In the genomic region with DNA sequence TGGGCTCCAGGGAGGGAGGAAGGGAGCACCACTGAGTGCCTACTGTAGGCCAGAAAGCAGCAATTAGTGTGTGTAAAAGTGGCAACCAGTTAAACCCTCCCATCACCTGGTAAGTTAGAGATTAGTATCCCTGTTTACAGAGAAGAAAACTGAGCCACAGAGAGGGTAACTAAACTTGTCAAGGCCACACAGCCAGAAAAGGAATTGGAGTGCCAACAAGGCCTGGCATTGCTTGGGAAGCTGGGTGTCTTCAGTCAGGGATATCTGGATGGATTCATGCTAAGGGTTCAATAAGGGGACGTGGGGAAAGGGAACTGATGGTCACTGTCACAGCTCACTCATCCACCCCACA, we compare ENCODE assay signal across 8 cellular contexts. TPM values are rescaled to one million over a fixed set of nuclear protein-coding genes. Genes with fewer than 3 reads are reported as not detected.
A peak's percentile ranks its signal among the peaks of the same experiment; 100 is the strongest.
DNase-seq lines count a peak whose midpoint lies in the region; ATAC-seq lines count a peak whose summit lies in the region.

No MANE protein-coding gene starts in this region.

- H3K4me1 Mint-ChIP-seq in activated T-cell treated with anti-CD3 and anti-CD28 coated beads, Interleukin-2, amount 50 U/mL, for 4 hours (ENCODE audit: low read depth) = peaks cover 14% of the 10 kb centered on the region

- H3K4me3 ChIP-seq in iPS-20b (ENCODE audit: low read length) = peak overlapping the region; percentile 85

- peak overlapping the region; percentile 86 for H3K4me3 Mint-ChIP-seq in activated T-cell treated with anti-CD3 and anti-CD28 coated beads, Interleukin-2, amount 50 U/mL, for 4 hours

- H3K27ac ChIP-seq in iPS-20b (ENCODE audit: low read length) (no peak overlapping the region), temporal lobe (ENCODE audit: low read depth, low read length) (peak overlapping the region; percentile 85)

- DNase-seq in activated T-cell treated with anti-CD3 and anti-CD28 coated beads, Interleukin-2, amount 50 U/mL, for 4 hours = no peak
- DNase-seq in activated T-cell treated with anti-CD3 and anti-CD28 coated beads, Interleukin-2, amount 50 U/mL, for 1 hour = no peak
- no peak for DNase-seq in activated naive CD4-positive, alpha-beta T cell treated with anti-CD3 and anti-CD28 coated beads, Interleukin-2, amount 50 U/mL, for 72 hours (ENCODE audit: low spot score in 2 of 2)
- DNase-seq in hippocampal formation (lab: John Stamatoyannopoulos, UW) (no peak), RKO (ENCODE audit: low spot score) (no peak)

- H3K9me3 Mint-ChIP-seq in activated T-cell treated with anti-CD3 and anti-CD28 coated beads, Interleukin-2, amount 50 U/mL, for 4 hours = no peaks in the 10 kb centered on the region
- no peaks in the 10 kb centered on the region for H3K9me3 Mint-ChIP-seq in activated naive CD4-positive, alpha-beta T cell treated with anti-CD3 and anti-CD28 coated beads, Interleukin-2, amount 50 U/mL, for 72 hours

- H3K9me3 ChIP-seq in iPS-20b (ENCODE audit: insufficient read depth, low read depth, low read length) = no peaks in the 10 kb centered on the region

- no peaks in the 10 kb centered on the region for H3K36me3 ChIP-seq in iPS-20b (ENCODE audit: insufficient read depth, low read depth, low read length)

- H3K36me3 Mint-ChIP-seq in activated T-cell treated with anti-CD3 and anti-CD28 coated beads, Interleukin-2, amount 50 U/mL, for 4 hours (ENCODE audit: insufficient read depth) = no peaks in the 10 kb centered on the region
- H3K36me3 Mint-ChIP-seq in activated naive CD4-positive, alpha-beta T cell treated with anti-CD3 and anti-CD28 coated beads, Interleukin-2, amount 50 U/mL, for 72 hours = no peaks in the 10 kb centered on the region

- H3K4me1 ChIP-seq in iPS-20b (ENCODE audit: insufficient read depth, low read length) = peaks cover 11% of the 10 kb centered on the region

- ATAC-seq in activated T-cell treated with anti-CD3 and anti-CD28 coated beads, Interleukin-2, amount 50 U/mL, for 4 hours = no peak
- no peak for ATAC-seq in activated naive CD4-positive, alpha-beta T cell treated with anti-CD3 and anti-CD28 coated beads, Interleukin-2, amount 50 U/mL, for 72 hours
- no peak for ATAC-seq in GM21723 (IDR thresholded peaks at IDR 0.05; ENCODE audit: unreplicated experiment)

- H3K27me3 ChIP-seq in iPS-20b (ENCODE audit: insufficient read depth, low read length) = no peaks in the 10 kb centered on the region

- H3K9ac ChIP-seq in iPS-20b (ENCODE audit: low read depth, low read length) = no peak overlapping the region; the same call in 1 of the 2 replicates

- H3K27ac Mint-ChIP-seq in activated naive CD4-positive, alpha-beta T cell treated with anti-CD3 and anti-CD28 coated beads, Interleukin-2, amount 50 U/mL, for 72 hours = peak overlapping the region; percentile 78 to 89

- no peaks in the 10 kb centered on the region for H3K27me3 Mint-ChIP-seq in activated T-cell treated with anti-CD3 and anti-CD28 coated beads, Interleukin-2, amount 50 U/mL, for 4 hours (ENCODE audit: low read depth)

RNA-seq across cellular contexts. Expression of a gene that starts 23.6 kb away (rescaled TPM):
- total RNA-seq in activated T-cell treated with anti-CD3 and anti-CD28 coated beads, Interleukin-2, amount 50 U/mL, for 4 hours = under 1 TPM; 0.18 to 0.68 (median 0.65) TPM
- 1 to 10 TPM in 1 of 2 donors, under 1 TPM in 1; 0.49 to 1.1 TPM for total RNA-seq in activated naive CD4-positive, alpha-beta T cell treated with anti-CD3 and anti-CD28 coated beads, Interleukin-2, amount 50 U/mL, for 72 hours
- total RNA-seq in temporal lobe = 60.2 TPM

RNA-seq across cellular contexts. Expression of a gene that starts 28.1 kb away (rescaled TPM):
- under 1 TPM in 1 of 3 donors, not detected in 2; 0.14 TPM for total RNA-seq in activated T-cell treated with anti-CD3 and anti-CD28 coated beads, Interleukin-2, amount 50 U/mL, for 4 hours
- total RNA-seq in activated naive CD4-positive, alpha-beta T cell treated with anti-CD3 and anti-CD28 coated beads, Interleukin-2, amount 50 U/mL, for 72 hours = 1 to 10 TPM in 1 of 2 donors, under 1 TPM in 1; 0.46 to 1.8 TPM
- not detected for total RNA-seq in temporal lobe

Comparison
In these comparisons a context has a peak if more than half of its experiments do, and no peak if none do; other contexts are left out.
1. RNA of a gene that starts 23.6 kb away (total RNA-seq): 60.2 TPM in temporal lobe (single experiment); 0.49 to 1.1 TPM in activated naive CD4-positive, alpha-beta T cell treated with anti-CD3 and anti-CD28 coated beads, Interleukin-2, amount 50 U/mL, for 72 hours and 0.18 to 0.68 TPM in activated T-cell treated with anti-CD3 and anti-CD28 coated beads, Interleukin-2, amount 50 U/mL, for 4 hours; every median in the first group is over 10 times any median in the second.